ENCODE assay signal across 1 cellular context in the genomic region with DNA sequence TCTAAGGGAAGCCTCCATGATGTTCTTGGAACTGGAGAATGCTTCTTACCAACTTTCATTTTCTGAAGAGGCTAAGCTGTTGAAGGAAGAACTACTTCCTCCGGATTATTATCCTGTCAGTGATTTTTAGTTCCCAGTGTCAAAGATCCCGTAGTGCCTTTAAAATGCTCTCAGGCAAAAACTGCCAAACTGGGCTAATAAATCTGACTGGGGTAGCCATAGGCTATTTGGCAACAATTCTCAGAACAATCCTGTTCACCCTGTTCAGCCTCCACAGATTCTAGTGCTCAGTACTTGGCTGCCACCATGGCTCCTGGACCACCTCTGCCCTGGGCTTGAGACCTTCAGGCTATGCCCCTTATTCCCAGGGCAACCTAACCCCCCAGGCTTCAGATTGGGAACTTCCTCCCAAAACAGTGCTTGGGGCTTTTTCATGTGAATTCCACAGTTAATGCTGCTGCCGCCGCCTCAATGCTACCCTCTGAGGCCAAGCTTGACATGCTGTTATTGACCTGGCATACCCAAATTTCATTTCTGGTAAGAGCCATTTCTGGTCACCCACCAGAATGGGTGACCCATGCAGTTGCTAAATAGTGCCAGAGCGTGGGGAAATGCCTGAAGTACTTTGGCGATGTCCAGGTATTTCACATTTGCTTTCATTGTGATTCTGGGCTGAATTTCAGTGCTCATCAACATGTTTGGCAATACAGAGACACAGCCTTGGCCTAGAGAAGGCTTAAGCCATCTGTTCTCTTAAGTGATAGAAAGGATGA.
TF ChIP-seq lines count a peak whose summit lies in the region.

No MANE protein-coding gene starts in this region.

TF ChIP-seq in GM23338, 12 proteins besides CTCF, POLR2A, EP300 and RAD21 (continued from another document):
- TF ChIP-seq STAT1 (IDR thresholded peaks at IDR 0.05; ENCODE audit: unreplicated experiment) (no peak), ZNF114 (CRISPR knock-in tag; IDR thresholded peaks at IDR 0.05) (no peak), EZH2phosphoT487 (IDR thresholded peaks at IDR 0.05; ENCODE audit: unreplicated experiment) (no peak)
- TF ChIP-seq, protein P1, sequence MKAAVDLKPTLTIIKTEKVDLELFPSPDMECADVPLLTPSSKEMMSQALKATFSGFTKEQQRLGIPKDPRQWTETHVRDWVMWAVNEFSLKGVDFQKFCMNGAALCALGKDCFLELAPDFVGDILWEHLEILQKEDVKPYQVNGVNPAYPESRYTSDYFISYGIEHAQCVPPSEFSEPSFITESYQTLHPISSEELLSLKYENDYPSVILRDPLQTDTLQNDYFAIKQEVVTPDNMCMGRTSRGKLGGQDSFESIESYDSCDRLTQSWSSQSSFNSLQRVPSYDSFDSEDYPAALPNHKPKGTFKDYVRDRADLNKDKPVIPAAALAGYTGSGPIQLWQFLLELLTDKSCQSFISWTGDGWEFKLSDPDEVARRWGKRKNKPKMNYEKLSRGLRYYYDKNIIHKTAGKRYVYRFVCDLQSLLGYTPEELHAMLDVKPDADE (IDR thresholded peaks at IDR 0.05) = no peak
- TF ChIP-seq, protein P2, sequence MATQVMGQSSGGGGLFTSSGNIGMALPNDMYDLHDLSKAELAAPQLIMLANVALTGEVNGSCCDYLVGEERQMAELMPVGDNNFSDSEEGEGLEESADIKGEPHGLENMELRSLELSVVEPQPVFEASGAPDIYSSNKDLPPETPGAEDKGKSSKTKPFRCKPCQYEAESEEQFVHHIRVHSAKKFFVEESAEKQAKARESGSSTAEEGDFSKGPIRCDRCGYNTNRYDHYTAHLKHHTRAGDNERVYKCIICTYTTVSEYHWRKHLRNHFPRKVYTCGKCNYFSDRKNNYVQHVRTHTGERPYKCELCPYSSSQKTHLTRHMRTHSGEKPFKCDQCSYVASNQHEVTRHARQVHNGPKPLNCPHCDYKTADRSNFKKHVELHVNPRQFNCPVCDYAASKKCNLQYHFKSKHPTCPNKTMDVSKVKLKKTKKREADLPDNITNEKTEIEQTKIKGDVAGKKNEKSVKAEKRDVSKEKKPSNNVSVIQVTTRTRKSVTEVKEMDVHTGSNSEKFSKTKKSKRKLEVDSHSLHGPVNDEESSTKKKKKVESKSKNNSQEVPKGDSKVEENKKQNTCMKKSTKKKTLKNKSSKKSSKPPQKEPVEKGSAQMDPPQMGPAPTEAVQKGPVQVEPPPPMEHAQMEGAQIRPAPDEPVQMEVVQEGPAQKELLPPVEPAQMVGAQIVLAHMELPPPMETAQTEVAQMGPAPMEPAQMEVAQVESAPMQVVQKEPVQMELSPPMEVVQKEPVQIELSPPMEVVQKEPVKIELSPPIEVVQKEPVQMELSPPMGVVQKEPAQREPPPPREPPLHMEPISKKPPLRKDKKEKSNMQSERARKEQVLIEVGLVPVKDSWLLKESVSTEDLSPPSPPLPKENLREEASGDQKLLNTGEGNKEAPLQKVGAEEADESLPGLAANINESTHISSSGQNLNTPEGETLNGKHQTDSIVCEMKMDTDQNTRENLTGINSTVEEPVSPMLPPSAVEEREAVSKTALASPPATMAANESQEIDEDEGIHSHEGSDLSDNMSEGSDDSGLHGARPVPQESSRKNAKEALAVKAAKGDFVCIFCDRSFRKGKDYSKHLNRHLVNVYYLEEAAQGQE (IDR thresholded peaks at IDR 0.05; ENCODE audit: unreplicated experiment) = no peak
